In the genomic region with DNA sequence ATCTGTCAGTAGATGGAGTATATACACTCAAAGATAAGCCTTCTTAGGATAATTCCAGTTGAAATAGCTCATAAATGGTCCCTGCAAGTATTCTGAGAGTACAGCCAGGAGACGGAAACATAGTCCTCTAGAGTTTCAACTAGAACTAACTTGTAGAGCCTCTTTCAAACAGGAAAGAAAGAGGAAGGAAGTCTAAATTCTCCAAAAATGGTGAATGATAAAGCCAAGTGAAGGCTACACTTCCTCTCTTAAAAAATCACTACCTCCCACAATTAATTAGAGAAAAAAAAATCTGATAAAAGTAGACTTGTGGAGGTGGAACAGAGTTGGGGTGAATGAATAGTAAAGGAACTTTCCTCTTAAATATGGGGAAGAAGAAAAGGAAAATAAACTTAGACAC, we compare ENCODE assay signal across 13 cellular contexts.
"Had no signal": no experiment of that assay in that cellular context is flagged by ENCODE, and none has a peak within 500 bp of the region (broad histone marks: within the 10 kb centered on the region; RNA-seq: fewer than 3 reads in every experiment).

No MANE protein-coding gene starts in this region.

- H3K27ac Mint-ChIP-seq: activated CD8-positive, alpha-beta T cell treated with anti-CD3 and anti-CD28 coated beads for 36 hours; activated T-helper 1 cell treated with anti-CD3 and anti-CD28 coated beads, Interleukin-12 subunit alpha, Interleukin-12 subunit beta, Interleukin-2, Interleukin-4 antibody, amounts not matched to agents 30 ng/mL and 10 ng/mL and 1 ng/mL, durations not matched to agents 14 hours and 24 hours and 36 hours had no signal

- ATAC-seq: activated CD8-positive, alpha-beta T cell treated with anti-CD3 and anti-CD28 coated beads for 36 hours; stimulated activated naive CD8-positive, alpha-beta T cell treated with anti-CD3 and anti-CD28 coated beads, Interleukin-15, Interleukin-2, amounts not matched to agents 100 U/mL and 50 U/mL, for 24 hours had no signal

- H2AFZ ChIP-seq: parathyroid adenoma had no signal

- H3K9me3 ChIP-seq: esophagus squamous epithelium, left ventricle myocardium inferior had no signal

- H3K4me1 ChIP-seq: parathyroid adenoma had no signal

- H3K27me3 ChIP-seq: esophagus squamous epithelium had no signal

- H3K27me3 Mint-ChIP-seq: activated CD8-positive, alpha-beta T cell treated with anti-CD3 and anti-CD28 coated beads for 36 hours had no signal

- H3K36me3 ChIP-seq: esophagus squamous epithelium, left ventricle myocardium inferior had no signal

- H3K27ac ChIP-seq: esophagus squamous epithelium, left ventricle myocardium inferior, parathyroid adenoma had no signal

- H3K9me3 Mint-ChIP-seq: activated CD8-positive, alpha-beta T cell treated with anti-CD3 and anti-CD28 coated beads for 36 hours; activated T-helper 1 cell treated with anti-CD3 and anti-CD28 coated beads, Interleukin-12 subunit alpha, Interleukin-12 subunit beta, Interleukin-2, Interleukin-4 antibody, amounts not matched to agents 30 ng/mL and 10 ng/mL and 1 ng/mL, durations not matched to agents 14 hours and 24 hours and 36 hours had no signal

- H3K4me3 Mint-ChIP-seq: activated CD8-positive, alpha-beta T cell treated with anti-CD3 and anti-CD28 coated beads for 36 hours; activated T-helper 1 cell treated with anti-CD3 and anti-CD28 coated beads, Interleukin-12 subunit alpha, Interleukin-12 subunit beta, Interleukin-2, Interleukin-4 antibody, amounts not matched to agents 30 ng/mL and 10 ng/mL and 1 ng/mL, durations not matched to agents 14 hours and 24 hours and 36 hours had no signal

- DNase-seq: activated CD4-positive, alpha-beta T cell treated with anti-CD3 and anti-CD28 coated beads for 4 hours; activated CD8-positive, alpha-beta memory T cell treated with anti-CD3 and anti-CD28 coated beads, Interleukin-2, amount 50 U/mL, for 48 hours; activated CD8-positive, alpha-beta T cell treated with anti-CD3 and anti-CD28 coated beads for 36 hours; activated naive CD4-positive, alpha-beta T cell treated with Interleukin-2 at 50 U/mL for 16 hours; esophagus squamous epithelium; islet precursor cell; left ventricle myocardium inferior; retina; stimulated activated CD4-positive, alpha-beta T cell treated with anti-CD3 and anti-CD28 coated beads, Interleukin-4, amount 100 ng/mL, for 1 hour; stimulated activated CD8-positive, alpha-beta memory T cell treated with anti-CD3 and anti-CD28 coated beads, Interleukin-4, amount 100 ng/mL, for 48 hours; stimulated activated naive CD8-positive, alpha-beta T cell treated with anti-CD3 and anti-CD28 coated beads, Interleukin-15, Interleukin-2, amounts not matched to agents 100 U/mL and 50 U/mL, for 24 hours had no signal

- H3K79me2 ChIP-seq: parathyroid adenoma had no signal

- H3K4me3 ChIP-seq: esophagus squamous epithelium, left ventricle myocardium inferior had no signal
